ENCODE assay signal across 8 cellular contexts in the genomic region with DNA sequence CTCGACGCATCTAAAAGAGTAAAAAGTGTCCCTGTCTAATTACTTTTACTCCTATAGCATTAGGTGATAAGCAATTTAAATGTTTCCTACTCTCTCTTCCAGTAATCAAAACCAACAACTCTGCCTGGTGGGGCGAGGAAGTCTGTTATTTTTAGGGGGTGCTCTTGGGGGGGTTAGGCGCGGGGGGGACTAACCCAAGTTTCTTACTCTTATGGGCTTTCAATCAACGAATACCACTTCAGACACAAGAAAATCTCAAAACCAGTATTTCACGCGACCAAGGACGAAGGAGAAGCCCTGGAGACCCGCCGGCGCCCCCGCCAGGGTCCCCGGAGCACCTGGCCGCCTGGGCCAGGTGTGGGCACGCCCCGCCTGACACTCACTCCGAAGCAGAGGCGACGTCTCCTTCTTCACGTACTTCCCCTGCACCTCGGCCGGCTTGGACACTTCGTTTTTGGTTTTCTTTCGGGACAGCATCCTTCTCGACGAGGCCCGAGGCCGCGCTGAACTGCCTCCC. TPM values are rescaled to one million over a fixed set of nuclear protein-coding genes. Genes with fewer than 3 reads are reported as not detected.
DNase-seq lines count a peak whose midpoint lies in the region; ATAC-seq and TF ChIP-seq lines count a peak whose summit lies in the region.

No MANE protein-coding gene starts in this region.

- peaks cover 13% of the 10 kb centered on the region for H3K4me1 ChIP-seq in IMR-90 (ENCODE audit: control insufficient read depth, insufficient read depth, low read length)
- peaks cover 0 to 26% (median 21%) of the 10 kb centered on the region in 4 donors for H3K4me1 ChIP-seq in sigmoid colon

- peak overlapping the region; percentile 80 for H3K9ac ChIP-seq in IMR-90 (ENCODE audit: low read depth, low read length)

- peak overlapping the region; percentile 99 for H2AFZ ChIP-seq in IMR-90 (replicated peaks; ENCODE audit: low read length, poor library complexity)

- H3K23ac ChIP-seq in IMR-90 (ENCODE audit: low read depth, low read length): peak overlapping the region; percentile 34; the same call in 1 of the 2 replicates

- H3K36me3 Mint-ChIP-seq in activated T-cell treated with anti-CD3 and anti-CD28 coated beads, Interleukin-2, amount 50 U/mL, for 72 hours (ENCODE audit: insufficient read depth in 2 of 2): peaks cover 4 to 6% of the 10 kb centered on the region in 2 donors

- H3K56ac ChIP-seq in IMR-90 (ENCODE audit: extremely low read depth, insufficient read depth, low read length): peak overlapping the region; percentile 13; the same call in 1 of the 2 replicates

- H3K27me3 Mint-ChIP-seq in activated T-cell treated with anti-CD3 and anti-CD28 coated beads, Interleukin-2, amount 50 U/mL, for 72 hours (ENCODE audit: low read depth): no peaks in the 10 kb centered on the region

- CTCF ChIA-PET in IMR-90 (lab: Yijun Ruan, JAX): interaction anchor here (1.9 kb wide), 1 partner anchor 106 kb away, joined by 4 read pairs; no protein-coding TSS in a partner anchor

- POLR2A ChIA-PET in IMR-90 (lab: Charles Lee; ENCODE audit: unreplicated experiment): interaction anchor here (0.6 to 1.3 kb wide), 2 partner anchors 13 to 47 kb away, joined by 4 to 8 read pairs; no protein-coding TSS in a partner anchor

- peak overlapping the region; percentile 98 for H3K4me2 ChIP-seq in IMR-90 (ENCODE audit: low read depth, low read length)

- H2BK20ac ChIP-seq in IMR-90 (ENCODE audit: low read depth, low read length): no peak overlapping the region

- 0% methylated on average over 20 of the region's 30 CpGs; no CpG with 5 or more reads in 1 of the 2 experiments for WGBS in IMR-90 (ENCODE audit: extremely low coverage in 2 of 2, insufficient read length in 1 of 2), 2 experiments
- WGBS in sigmoid colon, 2 donors: 1% methylated on average over 30 of the region's 30 CpGs

- H3K27me3 ChIP-seq in IMR-90 (ENCODE audit: control insufficient read depth, insufficient read depth, low read length) (no peaks in the 10 kb centered on the region), sigmoid colon (no peaks in the 10 kb centered on the region)

- no peak overlapping the region for H2AK9ac ChIP-seq in IMR-90 (replicated peaks; ENCODE audit: low read depth, low read length, poor library complexity)

- in situ Hi-C loops in IMR-90 (cut with MboI; ENCODE audit: low sequenced_read_pairs): no loop called here

- 0 out of 2 replicates have a peak overlapping the region, but pooled peaks have one; percentile 40 for H2AK5ac ChIP-seq in IMR-90 (ENCODE audit: low read depth, low read length)

- H2BK120ac ChIP-seq in IMR-90 (ENCODE audit: low read depth, low read length): peak overlapping the region; percentile 49; the same call in 1 of the 2 replicates

- DNase-seq in GM12865 (ENCODE audit: low read depth) (peak; percentile 61), IMR-90 (no peak), germinal center (ENCODE audit: low spot score) (peak; percentile 29), sigmoid colon (peak; percentile 68), posterior vena cava (ENCODE audit: low spot score) (no peak)
- no peak for DNase-seq in activated T-cell treated with anti-CD3 and anti-CD28 coated beads, Interleukin-2, amount 50 U/mL, for 72 hours

- peaks cover 8% of the 10 kb centered on the region; the same call in 1 of the 2 replicates for H4K20me1 ChIP-seq in IMR-90 (ENCODE audit: insufficient read depth, low read length)

- TF ChIP-seq CTCF in GM12865 (IDR thresholded peaks at IDR 0.05; ENCODE audit: insufficient read depth, low read depth, low read length, missing control alignments) (no peak), IMR-90 (conservative IDR thresholded peaks at IDR 0.05; ENCODE audit: low read depth, low read length) (no peak), sigmoid colon (IDR thresholded peaks at IDR 0.05) (no peak)

- H3K4me1 Mint-ChIP-seq in activated T-cell treated with anti-CD3 and anti-CD28 coated beads, Interleukin-2, amount 50 U/mL, for 72 hours (ENCODE audit: low read depth): peaks cover 15% of the 10 kb centered on the region

- peak overlapping the region; percentile 60 for H3K4me3 ChIP-seq in GM12865 (ENCODE audit: low read depth, low read length)
- peak overlapping the region; percentile 90 for H3K4me3 ChIP-seq in IMR-90 (ENCODE audit: insufficient read depth, low read depth, low read length)
- peak overlapping the region; percentile 75 to 97 (median 87) for H3K4me3 ChIP-seq in sigmoid colon

- TF ChIP-seq EP300 in sigmoid colon (IDR thresholded peaks at IDR 0.05): no peak

- H3K4me3 Mint-ChIP-seq in activated T-cell treated with anti-CD3 and anti-CD28 coated beads, Interleukin-2, amount 50 U/mL, for 72 hours: no peak overlapping the region

- dilution Hi-C loops in IMR-90 (cut with HindIII; ENCODE audit: low sequenced_read_pairs, unreplicated experiment): no loop called here

- peak overlapping the region; percentile 67 for H3K18ac ChIP-seq in IMR-90 (ENCODE audit: low read depth, low read length)

- H3K9me3 ChIP-seq in IMR-90 (ENCODE audit: control insufficient read depth, insufficient read depth, low read length): no peaks in the 10 kb centered on the region
- H3K9me3 ChIP-seq in sigmoid colon: no peaks in the 10 kb centered on the region

- peak overlapping the region; percentile 34 for H3K14ac ChIP-seq in IMR-90 (replicated peaks; ENCODE audit: low read depth, low read length)

- H4K5ac ChIP-seq in IMR-90 (ENCODE audit: low read depth, low read length): peak overlapping the region; percentile 73

- 0 out of 3 replicates have a peak overlapping the region, but pooled peaks have one; percentile 5 for H2BK15ac ChIP-seq in IMR-90 (ENCODE audit: low read depth, low read length)

- peaks cover 3 to 26% of the 10 kb centered on the region in 2 experiments; a peak in 3 of 4 replicates for H3K79me1 ChIP-seq in IMR-90 (ENCODE audit: low read depth in 1 of 2, low read length in 2 of 2)

- H3K9me3 Mint-ChIP-seq in activated T-cell treated with anti-CD3 and anti-CD28 coated beads, Interleukin-2, amount 50 U/mL, for 72 hours: no peaks in the 10 kb centered on the region

- H3K4ac ChIP-seq in IMR-90 (ENCODE audit: low read depth, low read length): peak overlapping the region; percentile 10; the same call in 1 of the 2 replicates

- H3K36me3 ChIP-seq in IMR-90 (ENCODE audit: control insufficient read depth, insufficient read depth, low read length) (peaks cover 4% of the 10 kb centered on the region), sigmoid colon (peaks cover 0 to 5% (median 0%) of the 10 kb centered on the region in 4 donors)

- BruUV-seq in IMR-90 (replicated peaks; lab: Mats Ljungman, UMichigan): no TSS peak

- intact Hi-C loops in IMR-90 (cut with micrococcal nuclease) (loop anchor here (2.0 to 10.0 kb wide), 5 partner anchors 55 to 275 kb away; no protein-coding TSS in a partner anchor), sigmoid colon (cut with DNase I) (loop anchor here (5.0 to 10.0 kb wide), 3 partner anchors 105 to 355 kb away; partner anchors contain the start of genes ATL1, DMAC2L and L2HGDH), posterior vena cava (cut with DNase I) (no loop called here)

- H3K27ac ChIP-seq in IMR-90 (ENCODE audit: insufficient read depth, low read length) (peak overlapping the region; percentile 98), sigmoid colon (peak overlapping the region; percentile 92 to 100 (median 97))

- peaks cover 8% of the 10 kb centered on the region for H3K9me1 ChIP-seq in IMR-90 (ENCODE audit: insufficient read depth, low read length)

- no peak for TF ChIP-seq POLR2A in IMR-90 (IDR thresholded peaks at IDR 0.05; ENCODE audit: low read depth, low read length)
- TF ChIP-seq POLR2A in sigmoid colon (IDR thresholded peaks at IDR 0.05): no peak

- peak overlapping the region; percentile 78 for H3K27ac Mint-ChIP-seq in activated T-cell treated with anti-CD3 and anti-CD28 coated beads, Interleukin-2, amount 50 U/mL, for 72 hours

- H2BK5ac ChIP-seq in IMR-90 (ENCODE audit: low read depth, low read length, poor library complexity, severe bottlenecking): peak overlapping the region; percentile 99

- ATAC-seq in GM21390 (IDR thresholded peaks at IDR 0.05; ENCODE audit: unreplicated experiment): peak; percentile 32
- no peak for ATAC-seq in IMR-90 (ENCODE audit: low read depth)
- peak; percentile 51 to 54 for ATAC-seq in activated T-cell treated with anti-CD3 and anti-CD28 coated beads, Interleukin-2, amount 50 U/mL, for 72 hours (replicated peaks in 1 of 2)
- ATAC-seq in HG03457 (IDR thresholded peaks at IDR 0.05; ENCODE audit: unreplicated experiment): no peak

- TF ChIP-seq RAD21 in IMR-90 (IDR thresholded peaks at IDR 0.05; ENCODE audit: low read length): no peak

- 0 out of 2 replicates have a peak overlapping the region, but pooled peaks have one; percentile 3 for H4K91ac ChIP-seq in IMR-90 (ENCODE audit: insufficient read depth, low read depth, low read length)

- H4K8ac ChIP-seq in IMR-90 (ENCODE audit: low read depth in 2 of 2, low read length in 2 of 2): peak overlapping the region in 1 of 2 experiments; percentile 39; a peak in 1 of 4 replicates

TF ChIP-seq in IMR-90, 13 proteins besides CTCF, POLR2A, EP300 and RAD21:
- no peak for TF ChIP-seq RCOR1 (IDR thresholded peaks at IDR 0.05; ENCODE audit: insufficient replicate concordance, low read length)
- TF ChIP-seq RFX5 (IDR thresholded peaks at IDR 0.05; ENCODE audit: low read depth, low read length): no peak

RNA-seq across cellular contexts. Expression of gene SAV1, which starts 0.6 kb away (rescaled TPM):
- total RNA-seq in IMR-90 (2012; rRNA removed) (18.8 and 25.0 TPM in 2 replicates), sigmoid colon (10 to 100 TPM; 32.0 to 38.2 (median 35.3) TPM), posterior vena cava (10 to 100 TPM; 29.6 to 32.9 TPM)
- polyA plus RNA-seq in IMR-90 (2012; rRNA removed) (14.7 and 17.0 TPM in 2 replicates), sigmoid colon (10 to 100 TPM; 10.9 to 19.8 (median 13.1) TPM)
- 5.3 and 10.8 TPM in 2 replicates for polyA plus RNA-seq in IMR-90 (2012; cell fraction: cytosol; rRNA removed)
- polyA plus RNA-seq in IMR-90 (2012; cell fraction: nucleus; rRNA removed; ENCODE audit: low replicate concordance): 8.1 and 8.3 TPM in 2 replicates
- total RNA-seq in activated T-cell treated with anti-CD3 and anti-CD28 coated beads, Interleukin-2, amount 50 U/mL, for 72 hours: 10 to 100 TPM in 1 of 2 donors, 1 to 10 TPM in 1; 9.4 to 12.4 TPM

Comparison
In these comparisons a context has a peak if more than half of its experiments do, and no peak if none do; other contexts are left out.
1. DNase-seq: peak in GM12865 (single experiment), germinal center (single experiment) and sigmoid colon (single experiment); none in IMR-90 (single experiment), activated T-cell treated with anti-CD3 and anti-CD28 coated beads, Interleukin-2, amount 50 U/mL, for 72 hours (0 of 2) and posterior vena cava (single experiment).
2. ATAC-seq: peak in GM21390 (single experiment) and activated T-cell treated with anti-CD3 and anti-CD28 coated beads, Interleukin-2, amount 50 U/mL, for 72 hours (2 of 2); none in IMR-90 (single experiment) and HG03457 (single experiment).
3. intact Hi-C loops: an anchor here in IMR-90 (2.0 to 10.0 kb wide) and sigmoid colon (5.0 to 10.0 kb wide); none called in posterior vena cava.
4. Peak in every context shown above with its lines, with median percentiles within 50 percentile points of each other: H3K4me3 ChIP-seq.